ENCODE assay signal across 22 cellular contexts in the genomic region with DNA sequence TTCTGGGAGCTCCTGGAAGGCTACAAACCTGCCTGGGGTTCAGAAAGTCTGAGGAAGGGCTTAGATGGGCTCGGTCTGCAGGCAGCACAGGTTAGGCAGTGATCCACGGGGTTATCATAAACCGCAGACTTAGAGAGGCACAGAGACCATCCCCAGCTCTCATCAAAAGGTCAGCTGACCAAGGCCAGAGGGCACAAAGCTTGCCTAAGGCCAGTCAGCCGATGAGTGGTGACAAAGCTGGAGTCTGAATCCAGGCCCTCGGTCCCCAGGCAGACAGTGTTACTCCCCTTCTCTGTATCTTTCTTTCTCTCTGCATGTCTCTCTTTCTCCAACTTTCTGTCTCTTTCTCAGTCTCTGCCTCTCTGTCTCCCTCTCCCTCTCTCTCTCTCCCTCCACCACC. TPM values are rescaled to one million over a fixed set of nuclear protein-coding genes. Genes with fewer than 3 reads are reported as not detected.
A peak's percentile ranks its signal among the peaks of the same experiment; 100 is the strongest.
DNase-seq lines count a peak whose midpoint lies in the region; ATAC-seq and TF ChIP-seq lines count a peak whose summit lies in the region.
"Had no signal": no experiment of that assay in that cellular context is flagged by ENCODE, and none has a peak within 500 bp of the region (broad histone marks: within the 10 kb centered on the region; RNA-seq: fewer than 3 reads in every experiment).

No MANE protein-coding gene starts in this region.

- H3K36me3 Mint-ChIP-seq in T-helper 17 cell (ENCODE audit: low read depth): no peaks in the 10 kb centered on the region
- H3K36me3 Mint-ChIP-seq: natural killer cell had no signal

- DNase-seq in ELF-1 (ENCODE audit: low read depth, low spot score) (peak; percentile 40), T-helper 17 cell (no peak), right cardiac atrium (peak in 1 of 3 donors; percentile 32), sigmoid colon (no peak), OCI-M2 (lab: John Stamatoyannopoulos, UW; ENCODE audit: unreplicated experiment) (no peak), SK-N-SH (no peak), NOMO-1 treated with dmso at 0.1 percent for 144 hours (lab: John Stamatoyannopoulos, UW; ENCODE audit: unreplicated experiment) (no peak)
- DNase-seq: ACHN; activated CD4-positive, alpha-beta T cell treated with anti-CD3 and anti-CD28 coated beads for 48 hours; activated naive CD4-positive, alpha-beta T cell treated with anti-CD3 and anti-CD28 coated beads for 36 hours; activated T-cell treated with anti-CD3 and anti-CD28 coated beads, Interleukin-2, amount 50 U/mL, for 72 hours; amygdala; GF-D8; left lung; natural killer cell; NCI-H446 treated with DMSO at 0.1 percent for 48 hours; NK-92 treated with Interleukin-12 subunit alpha and Interleukin-12 subunit beta, amount 100 ng/mL, for 24 hours; stimulated activated CD4-positive, alpha-beta T cell treated with anti-CD3 and anti-CD28 coated beads, Interleukin-1b, Interleukin-23, amount 100 ng/mL, for 48 hours; substantia nigra had no signal

- no peaks in the 10 kb centered on the region for H3F3A ChIP-seq in SK-N-SH (replicated peaks; ENCODE audit: insufficient read depth)

- TF ChIP-seq CTCF in sigmoid colon (IDR thresholded peaks at IDR 0.05) (no peak), SK-N-SH (IDR thresholded peaks at IDR 0.05) (no peak)

- TF ChIP-seq EP300 in sigmoid colon (IDR thresholded peaks at IDR 0.05): no peak
- TF ChIP-seq EP300 in SK-N-SH (IDR thresholded peaks at IDR 0.05; ENCODE audit: borderline replicate concordance in 1 of 2, low read depth in 1 of 2, low read length in 1 of 2): no peak

- no peaks in the 10 kb centered on the region for H4K20me1 ChIP-seq in SK-N-SH (ENCODE audit: insufficient read depth)

- no peak overlapping the region for H2AFZ ChIP-seq in SK-N-SH (ENCODE audit: low read depth)

- H3K9me3 ChIP-seq in T-helper 17 cell (ENCODE audit: control insufficient read depth, low read length, poor library complexity, severe bottlenecking) (no peaks in the 10 kb centered on the region), right cardiac atrium (ENCODE audit: control insufficient read depth, low read length) (no peaks in the 10 kb centered on the region), sigmoid colon (no peaks in the 10 kb centered on the region), SK-N-SH (no peaks in the 10 kb centered on the region)
- H3K9me3 ChIP-seq: left lung had no signal

- H3K27me3 Mint-ChIP-seq in T-helper 17 cell: peaks cover 35% of the 10 kb centered on the region

- peak overlapping the region; percentile 33 for H3K4me3 Mint-ChIP-seq in T-helper 17 cell
- H3K4me3 Mint-ChIP-seq: activated naive CD4-positive, alpha-beta T cell treated with anti-CD3 and anti-CD28 coated beads for 36 hours; activated T-cell treated with anti-CD3 and anti-CD28 coated beads, Interleukin-2, amount 50 U/mL, for 72 hours; natural killer cell; T-helper 1 cell treated with Interleukin-12 subunit alpha and Interleukin-12 subunit beta and Interleukin-4 antibody, amounts not matched to agents 30 μg/mL and 1 μg/mL, for 36 hours had no signal

- no peak overlapping the region for H3K9ac ChIP-seq in SK-N-SH

- CTCF ChIA-PET in SK-N-SH (lab: Yijun Ruan, JAX): interaction anchor here (1.1 to 3.0 kb wide), 2 partner anchors 97 to 167 kb away, joined by 4 to 10 read pairs; no protein-coding TSS in a partner anchor

- H3K79me2 ChIP-seq in SK-N-SH (ENCODE audit: insufficient read depth): no peaks in the 10 kb centered on the region

- intact Hi-C loops in right cardiac atrium (cut with DNase I): no loop called here
- intact Hi-C loops in sigmoid colon (cut with DNase I): no loop called here

- TF ChIP-seq POLR2A in sigmoid colon (IDR thresholded peaks at IDR 0.05): no peak

- ATAC-seq in T-helper 17 cell (no peak), right cardiac atrium (no peak), HG03095 (IDR thresholded peaks at IDR 0.05; ENCODE audit: unreplicated experiment) (no peak)
- ATAC-seq: activated T-cell treated with anti-CD3 and anti-CD28 coated beads, Interleukin-2, amount 50 U/mL, for 72 hours; left lung; natural killer cell had no signal

- H3K4me3 ChIP-seq in right cardiac atrium (ENCODE audit: low read length) (no peak overlapping the region), sigmoid colon (no peak overlapping the region), SK-N-SH (ENCODE audit: low read depth in 2 of 2, low read length in 1 of 2) (no peak overlapping the region)
- H3K4me3 ChIP-seq: left lung had no signal

- no peaks in the 10 kb centered on the region for H3K9me2 ChIP-seq in SK-N-SH

- peaks cover 5% of the 10 kb centered on the region for H3K4me1 Mint-ChIP-seq in T-helper 17 cell
- H3K4me1 Mint-ChIP-seq: natural killer cell had no signal

- H3K36me3 ChIP-seq in sigmoid colon: peaks cover 0 to 5% (median 0%) of the 10 kb centered on the region in 4 donors
- no peaks in the 10 kb centered on the region for H3K36me3 ChIP-seq in SK-N-SH (replicated peaks in 1 of 2; ENCODE audit: control insufficient read depth in 1 of 2, insufficient read depth in 2 of 2, low read length in 1 of 2)
- H3K36me3 ChIP-seq: left lung had no signal

- H3K27ac Mint-ChIP-seq in T-helper 17 cell: no peak overlapping the region
- H3K27ac Mint-ChIP-seq: activated naive CD4-positive, alpha-beta T cell treated with anti-CD3 and anti-CD28 coated beads for 36 hours; activated T-cell treated with anti-CD3 and anti-CD28 coated beads, Interleukin-2, amount 50 U/mL, for 72 hours; natural killer cell; T-helper 1 cell treated with Interleukin-12 subunit alpha and Interleukin-12 subunit beta and Interleukin-4 antibody, amounts not matched to agents 30 μg/mL and 1 μg/mL, for 36 hours had no signal

- POLR2A ChIA-PET in SK-N-SH (lab: Yijun Ruan, JAX): no interaction called here

- WGBS in right cardiac atrium: 53% methylated on average over 5 of the region's 5 CpGs
- 85 to 87% methylated on average over 5 of the region's 5 CpGs for WGBS in sigmoid colon, 2 donors
- WGBS in SK-N-SH (ENCODE audit: low lambda C conversion rate): 70% methylated on average over 3 of the region's 5 CpGs

- H3K27ac ChIP-seq in right cardiac atrium (ENCODE audit: low read length) (peak overlapping the region; percentile 81), sigmoid colon (peak overlapping the region; percentile 87 to 93 (median 91)), SK-N-SH (ENCODE audit: low read depth in 2 of 2, low read length in 1 of 2) (no peak overlapping the region)
- H3K27ac ChIP-seq: left lung had no signal

- H3K27me3 ChIP-seq in right cardiac atrium (ENCODE audit: control insufficient read depth, insufficient read depth) (no peaks in the 10 kb centered on the region), sigmoid colon (no peaks in the 10 kb centered on the region), SK-N-SH (ENCODE audit: insufficient read depth) (peaks cover 10% of the 10 kb centered on the region; the same call in 1 of the 2 replicates)
- H3K27me3 ChIP-seq: left lung had no signal

- H3K4me1 ChIP-seq in right cardiac atrium (ENCODE audit: control insufficient read depth, insufficient read depth, low read length): peaks cover 36% of the 10 kb centered on the region
- H3K4me1 ChIP-seq in sigmoid colon: peaks cover 0 to 91% (median 90%) of the 10 kb centered on the region in 4 donors
- peaks cover 0 to 25% of the 10 kb centered on the region in 2 experiments; a peak in 1 of 4 replicates for H3K4me1 ChIP-seq in SK-N-SH (ENCODE audit: control insufficient read depth in 1 of 2, insufficient read depth in 2 of 2, low read depth in 1 of 2, low read length in 1 of 2)
- H3K4me1 ChIP-seq: left lung had no signal

- H3K4me2 ChIP-seq in SK-N-SH: no peak overlapping the region

- TF ChIP-seq RAD21 in SK-N-SH (IDR thresholded peaks at IDR 0.05; ENCODE audit: low read length): no peak

TF ChIP-seq in SK-N-SH, 30 proteins besides CTCF, POLR2A, EP300 and RAD21 (continues in another document):
- no peak for TF ChIP-seq ELF1 (IDR thresholded peaks at IDR 0.05)
- TF ChIP-seq NRF1 (IDR thresholded peaks at IDR 0.05; ENCODE audit: low read depth, low read length): no peak
- no peak for TF ChIP-seq POLR2AphosphoS5 (IDR thresholded peaks at IDR 0.05; ENCODE audit: low read depth, low read length)
- TF ChIP-seq GATA2 (CRISPR knock-in tag; IDR thresholded peaks at IDR 0.05): no peak
- TF ChIP-seq, protein P1, sequence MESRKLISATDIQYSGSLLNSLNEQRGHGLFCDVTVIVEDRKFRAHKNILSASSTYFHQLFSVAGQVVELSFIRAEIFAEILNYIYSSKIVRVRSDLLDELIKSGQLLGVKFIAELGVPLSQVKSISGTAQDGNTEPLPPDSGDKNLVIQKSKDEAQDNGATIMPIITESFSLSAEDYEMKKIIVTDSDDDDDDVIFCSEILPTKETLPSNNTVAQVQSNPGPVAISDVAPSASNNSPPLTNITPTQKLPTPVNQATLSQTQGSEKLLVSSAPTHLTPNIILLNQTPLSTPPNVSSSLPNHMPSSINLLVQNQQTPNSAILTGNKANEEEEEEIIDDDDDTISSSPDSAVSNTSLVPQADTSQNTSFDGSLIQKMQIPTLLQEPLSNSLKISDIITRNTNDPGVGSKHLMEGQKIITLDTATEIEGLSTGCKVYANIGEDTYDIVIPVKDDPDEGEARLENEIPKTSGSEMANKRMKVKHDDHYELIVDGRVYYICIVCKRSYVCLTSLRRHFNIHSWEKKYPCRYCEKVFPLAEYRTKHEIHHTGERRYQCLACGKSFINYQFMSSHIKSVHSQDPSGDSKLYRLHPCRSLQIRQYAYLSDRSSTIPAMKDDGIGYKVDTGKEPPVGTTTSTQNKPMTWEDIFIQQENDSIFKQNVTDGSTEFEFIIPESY (IDR thresholded peaks at IDR 0.05; ENCODE audit: borderline replicate concordance, low read depth): no peak
- TF ChIP-seq, protein P2, sequence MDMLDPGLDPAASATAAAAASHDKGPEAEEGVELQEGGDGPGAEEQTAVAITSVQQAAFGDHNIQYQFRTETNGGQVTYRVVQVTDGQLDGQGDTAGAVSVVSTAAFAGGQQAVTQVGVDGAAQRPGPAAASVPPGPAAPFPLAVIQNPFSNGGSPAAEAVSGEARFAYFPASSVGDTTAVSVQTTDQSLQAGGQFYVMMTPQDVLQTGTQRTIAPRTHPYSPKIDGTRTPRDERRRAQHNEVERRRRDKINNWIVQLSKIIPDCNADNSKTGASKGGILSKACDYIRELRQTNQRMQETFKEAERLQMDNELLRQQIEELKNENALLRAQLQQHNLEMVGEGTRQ (IDR thresholded peaks at IDR 0.05; ENCODE audit: borderline replicate concordance, low read depth, low read length): no peak
- TF ChIP-seq EZH2phosphoT487 (IDR thresholded peaks at IDR 0.05; ENCODE audit: borderline replicate concordance, low read depth): no peak
- TF ChIP-seq TCF12 (IDR thresholded peaks at IDR 0.05): no peak
- no peak for TF ChIP-seq FOSL2 (IDR thresholded peaks at IDR 0.05; ENCODE audit: borderline replicate concordance, low read depth)

RNA-seq across cellular contexts. Expression of gene ADCY5, which starts 56.5 kb away (rescaled TPM):
- total RNA-seq in T-helper 17 cell (not detected), right cardiac atrium (100 to 1,000 TPM; 125 to 220 (median 210) TPM), sigmoid colon (10 to 100 TPM; 39.5 to 84.4 (median 62.2) TPM)
- polyA plus RNA-seq in right cardiac atrium (90.4 TPM), sigmoid colon (1 to 10 TPM; 1.4 to 9.9 (median 5.4) TPM), SK-N-SH (2012; rRNA removed) (0.21 and 0.23 TPM in 2 replicates)
- polyA plus RNA-seq in SK-N-SH (2012; cell fraction: cytosol; rRNA removed): 0.13 and 0.48 TPM in 2 replicates
- 0.13 and 0.38 TPM in 2 replicates for polyA plus RNA-seq in SK-N-SH (2012; cell fraction: nucleus; rRNA removed)
- total RNA-seq: activated T-cell treated with anti-CD3 and anti-CD28 coated beads, Interleukin-2, amount 50 U/mL, for 72 hours; MCF 10A; natural killer cell had no signal

Comparison
In these comparisons a context has a peak if more than half of its experiments do, and no peak if none do; other contexts are left out.
1. H3K27ac ChIP-seq: peak in right cardiac atrium (single experiment) and sigmoid colon (4 of 4); none in SK-N-SH (0 of 2).
2. RNA of gene ADCY5, which starts 56.5 kb away (total RNA-seq): 125 to 220 TPM in right cardiac atrium and 39.5 to 84.4 TPM in sigmoid colon; not detected in T-helper 17 cell; every median in the first group is over 10 times any median in the second.